ENCODE assay signal across 8 cellular contexts in the genomic region with DNA sequence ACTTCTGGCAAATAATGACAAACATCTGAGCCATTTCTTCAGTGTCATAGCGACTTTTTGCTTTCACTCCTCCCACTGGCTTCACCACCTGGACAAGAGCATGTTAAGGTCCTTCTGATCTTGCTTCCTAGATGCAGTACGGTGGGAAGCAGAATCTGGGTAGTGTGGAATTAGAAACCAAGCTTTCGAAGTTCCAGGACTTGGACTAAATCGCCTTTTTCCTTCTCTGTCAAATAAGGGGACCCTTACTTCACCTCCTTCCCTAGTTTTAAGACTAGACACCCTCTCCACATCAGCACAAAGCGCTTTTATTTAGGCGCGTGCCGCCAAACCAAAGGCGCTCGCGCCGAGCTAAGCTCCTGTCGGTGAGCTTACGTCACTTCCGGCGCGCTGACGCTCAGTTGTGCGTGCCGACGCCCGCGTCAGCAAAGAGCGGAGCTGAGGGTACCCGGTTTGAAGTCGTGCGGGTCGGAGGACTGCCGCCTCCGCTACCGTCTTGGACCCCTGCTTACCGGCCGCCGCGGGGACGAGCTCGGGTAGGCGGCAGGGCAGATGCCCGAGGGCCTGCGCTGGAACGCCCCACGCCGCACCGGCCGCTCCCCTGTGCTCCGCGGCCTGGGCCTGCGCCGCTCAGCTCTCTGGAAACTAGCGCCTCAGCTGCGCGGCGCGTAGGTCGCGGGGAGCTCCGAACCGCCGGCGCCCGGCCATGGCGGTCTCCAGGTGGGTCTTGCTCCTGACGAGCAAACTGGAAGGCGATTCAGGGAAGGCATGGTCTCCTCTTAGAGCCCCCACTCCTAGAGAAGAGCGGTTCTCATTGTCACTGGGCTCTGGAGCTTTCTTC. TPM values are rescaled to one million over a fixed set of nuclear protein-coding genes. Genes with fewer than 3 reads are reported as not detected.
DNase-seq lines count a peak whose midpoint lies in the region; FAIRE-seq lines count a peak whose summit lies in the region.

A gene (plus strand): TSS at position 400 of the 841 bp plus-strand sequence. CDS start 307 bp downstream, at position 707.

- H3K36me3 ChIP-seq in H7 (replicated peaks; ENCODE audit: control insufficient read depth, insufficient read depth, low read length) (no peaks in the 10 kb centered on the region), neuronal stem cell (replicated peaks in 1 of 2; ENCODE audit: control insufficient read depth in 2 of 2, insufficient read depth in 2 of 2, low read length in 2 of 2) (peaks cover 2 to 35% of the 10 kb centered on the region in 2 donors)

- peak within 1 kb of the TSS; percentile 91 for H2AFZ ChIP-seq in neuronal stem cell (ENCODE audit: low read length)

- H3K9ac ChIP-seq in neuronal stem cell (ENCODE audit: low read depth, low read length, poor library complexity): peak within 1 kb of the TSS; percentile 99

- H4K91ac ChIP-seq in neuronal stem cell (ENCODE audit: low read depth, low read length, poor library complexity): no peak within 1 kb of the TSS

- H3K4me3 ChIP-seq in H7 (ENCODE audit: insufficient read depth, low read depth, low read length) (peak within 1 kb of the TSS; percentile 78), neuronal stem cell (ENCODE audit: low read length in 2 of 2) (peak within 1 kb of the TSS; percentile 85 to 96)

- H4K8ac ChIP-seq in neuronal stem cell (ENCODE audit: low read depth, low read length): peak within 1 kb of the TSS; percentile 84

- H3K27ac ChIP-seq in neuronal stem cell (replicated peaks; ENCODE audit: low read length) (peak within 1 kb of the TSS; percentile 64), substantia nigra (ENCODE audit: low read depth, low read length, poor library complexity, severe bottlenecking) (peak within 1 kb of the TSS; percentile 84)

- H3K79me1 ChIP-seq in neuronal stem cell (ENCODE audit: low read depth, low read length): no peaks in the 10 kb centered on the region

- no peak within 1 kb of the TSS for H2BK12ac ChIP-seq in neuronal stem cell (ENCODE audit: low read length)

- no CpG with 5 or more reads among the region's 65 CpGs for WGBS in neuronal stem cell (ENCODE audit: extremely low coverage in 2 of 2, insufficient read length in 2 of 2, insufficient replicate concordance in 1 of 2), 2 donors

- H3K4me2 ChIP-seq in neuronal stem cell (ENCODE audit: insufficient read depth, low read length, poor library complexity, severe bottlenecking): peak within 1 kb of the TSS; percentile 64

- no peak for FAIRE-seq in frontal cortex (lab: Jason Lieb, UNC)

- peak within 1 kb of the TSS; percentile 83 for H2BK120ac ChIP-seq in neuronal stem cell (ENCODE audit: low read depth, low read length)

- DNase-seq in G401 (ENCODE audit: low spot score) (peak; percentile 96), H7 (peak; percentile 85), M059J (ENCODE audit: low read depth) (peak; percentile 89), SK-MEL-5 (ENCODE audit: low read depth, low spot score) (peak; percentile 89), frontal cortex (ENCODE audit: low spot score in 2 of 2) (peak; percentile 88 to 90), neuronal stem cell (ENCODE audit: low spot score) (peak; percentile 88), substantia nigra (lab: John Stamatoyannopoulos, UW) (peak; percentile 46 to 96 (median 87))
- peak; percentile 92 for DNase-seq in activated naive CD4-positive, alpha-beta T cell treated with Interleukin-2 at 50 U/mL for 16 hours

- peaks cover 0 to 9% of the 10 kb centered on the region in 2 donors for H3K9me3 ChIP-seq in neuronal stem cell (replicated peaks in 1 of 2; ENCODE audit: control insufficient read depth in 2 of 2, insufficient read depth in 1 of 2, low read depth in 1 of 2, low read length in 2 of 2)

- H3K4me1 ChIP-seq in neuronal stem cell (ENCODE audit: control insufficient read depth in 2 of 2, insufficient read depth in 1 of 2, low read depth in 1 of 2, low read length in 2 of 2): peaks cover 0 to 3% of the 10 kb centered on the region in 2 donors

- H2AK5ac ChIP-seq in neuronal stem cell (ENCODE audit: low read depth, low read length): no peak within 1 kb of the TSS

- H3K4ac ChIP-seq in neuronal stem cell (ENCODE audit: low read length): no peak within 1 kb of the TSS

- H3K27me3 ChIP-seq in H7 (ENCODE audit: control insufficient read depth, insufficient read depth, low read length): no peaks in the 10 kb centered on the region
- no peaks in the 10 kb centered on the region for H3K27me3 ChIP-seq in neuronal stem cell (ENCODE audit: control insufficient read depth in 3 of 3, insufficient read depth in 3 of 3, low read depth in 1 of 3, low read length in 3 of 3)

- peak within 1 kb of the TSS; percentile 93 for H3K23ac ChIP-seq in neuronal stem cell (ENCODE audit: low read depth, low read length, poor library complexity)

- H2BK5ac ChIP-seq in neuronal stem cell (ENCODE audit: low read length): no peak within 1 kb of the TSS

- no peak within 1 kb of the TSS for H3K14ac ChIP-seq in neuronal stem cell (ENCODE audit: low read length)

- peak within 1 kb of the TSS; percentile 83 for H2BK15ac ChIP-seq in neuronal stem cell (ENCODE audit: low read length)

- peak within 1 kb of the TSS; percentile 99 for H3K18ac ChIP-seq in neuronal stem cell (ENCODE audit: low read length)

- in situ Hi-C loops in G401 (cut with HindIII; ENCODE audit: low sequenced_read_pairs) (no loop called here), SK-MEL-5 (cut with HindIII; ENCODE audit: low pct_unique_long_range_greater_than_20kb, low sequenced_read_pairs) (no loop called here)

RNA-seq across cellular contexts. Expression of the gene that starts here (rescaled TPM):
- total RNA-seq in G401 (2014; rRNA removed; shearing (Covaris generic)): 24.3 and 25.6 TPM in 2 replicates
- total RNA-seq in H7 (2014; rRNA removed; shearing (Covaris generic)): 23.8 and 46.5 TPM in 2 replicates
- total RNA-seq in M059J (2014; rRNA removed; shearing (Covaris generic)): 11.2 and 16.6 TPM in 2 replicates
- 24.3 and 24.6 TPM in 2 replicates for total RNA-seq in SK-MEL-5 (2014; rRNA removed; shearing (Covaris generic))
- 8.2 and 11.5 TPM in 2 replicates for polyA plus RNA-seq in SK-MEL-5 (2015; cell fraction: cytosol; rRNA removed)
- 158 and 164 TPM in 2 replicates for polyA plus RNA-seq in SK-MEL-5 (2015; cell fraction: nucleus; rRNA removed)
- total RNA-seq in frontal cortex: 65.2 TPM
- polyA plus RNA-seq in neuronal stem cell (2013, experiment 1 of 2): 34.9 TPM
- 34.6 TPM for polyA plus RNA-seq in neuronal stem cell (2013, experiment 2 of 2)

Comparison
In these comparisons a context has a peak if more than half of its experiments do, and no peak if none do; other contexts are left out.
1. Peak in every context shown above with its lines: DNase-seq, H3K4me3 ChIP-seq and H3K27ac ChIP-seq.